13 cellular contexts compared by ENCODE assay signal in genomic region chr7:88106430-88106829, GRCh38.
"Had no signal": no experiment of that assay in that cellular context is flagged by ENCODE, and none has a peak within 500 bp of the region (broad histone marks: within the 10 kb centered on the region; RNA-seq: fewer than 3 reads in every experiment).

No MANE protein-coding gene starts in this region.

- H3K4me1 Mint-ChIP-seq: central memory CD8-positive, alpha-beta T cell; naive B cell had no signal

- H3K36me3 Mint-ChIP-seq: naive B cell, type B pancreatic cell had no signal

- ATAC-seq: heart left ventricle had no signal

- DNase-seq: activated naive CD4-positive, alpha-beta T cell treated with Interleukin-2 at 50 U/mL for 16 hours; amygdala; cortex of kidney; effector CD8-positive, alpha-beta T cell; foreskin melanocyte; heart left ventricle; naive B cell; retina; stimulated activated naive CD4-positive, alpha-beta T cell; T1000 had no signal

- H3K27ac Mint-ChIP-seq: brain, naive B cell, type B pancreatic cell had no signal

- H3K9me3 Mint-ChIP-seq: brain; central memory CD8-positive, alpha-beta T cell; naive B cell; type B pancreatic cell had no signal

- H3K4me3 Mint-ChIP-seq: brain; central memory CD8-positive, alpha-beta T cell; naive B cell; type B pancreatic cell had no signal

- H3K27me3 Mint-ChIP-seq: brain; central memory CD8-positive, alpha-beta T cell; naive B cell; type B pancreatic cell had no signal
